In the genomic region with DNA sequence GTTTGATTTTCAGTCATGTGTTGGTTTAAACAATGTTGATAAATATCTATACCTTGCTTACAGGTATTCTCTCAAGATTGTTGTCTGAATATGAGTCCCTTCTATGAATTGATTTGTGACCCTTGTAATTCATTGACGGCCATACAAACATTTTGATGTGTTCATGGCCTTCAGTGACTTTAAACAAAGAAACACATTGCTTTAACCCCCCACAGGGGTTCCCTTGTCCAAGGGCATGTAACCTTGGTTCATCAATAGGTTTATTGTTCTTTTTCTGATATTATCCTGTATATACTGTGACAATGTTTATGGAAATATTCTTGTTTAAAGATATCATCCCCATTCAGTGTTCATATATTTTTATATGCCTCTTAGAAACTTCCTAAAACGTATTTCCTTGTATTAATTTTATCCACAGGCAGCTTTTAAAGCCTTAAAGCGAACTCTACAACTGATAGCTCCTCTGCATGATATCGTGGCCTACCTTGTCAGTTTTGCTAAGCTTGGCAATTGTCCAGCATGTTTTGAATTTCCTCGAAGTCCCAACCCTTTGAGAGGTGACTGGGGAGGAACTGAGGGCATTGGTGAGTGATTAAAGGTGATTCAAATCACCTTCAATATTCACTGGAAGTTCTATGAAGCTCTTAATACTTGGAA, we compare ENCODE assay signal across 27 cellular contexts.
A peak's percentile ranks its signal among the peaks of the same experiment; 100 is the strongest.
DNase-seq lines count a peak whose midpoint lies in the region; ATAC-seq and TF ChIP-seq lines count a peak whose summit lies in the region.
"Had no signal": no experiment of that assay in that cellular context is flagged by ENCODE, and none has a peak within 500 bp of the region (broad histone marks: within the 10 kb centered on the region; RNA-seq: fewer than 3 reads in every experiment).

No MANE protein-coding gene starts in this region.

- no peaks in the 10 kb centered on the region for H3K27me3 ChIP-seq in BLaER1 treated with 17β-estradiol and CSF1 and Interleukin-3, amounts not matched to agents 10 nM and 100 nM
- no peaks in the 10 kb centered on the region for H3K27me3 ChIP-seq in HCT116 (ENCODE audit: insufficient read depth, low read length)
- H3K27me3 ChIP-seq in mucosa of stomach (ENCODE audit: control insufficient read depth, insufficient read depth, low read length): no peaks in the 10 kb centered on the region
- H3K27me3 ChIP-seq: breast epithelium, upper lobe of right lung had no signal

- H3K4me3 ChIP-seq in BLaER1 treated with 17β-estradiol and CSF1 and Interleukin-3, amounts not matched to agents 10 nM and 100 nM: no peak overlapping the region
- H3K4me3 ChIP-seq in HCT116 (replicated peaks in 1 of 2; ENCODE audit: low read depth in 1 of 2, low read length in 2 of 2): no peak overlapping the region
- no peak overlapping the region for H3K4me3 ChIP-seq in mucosa of stomach (ENCODE audit: low read length)
- H3K4me3 ChIP-seq: breast epithelium, GM23338, SK-N-MC, upper lobe of right lung had no signal

- no peak overlapping the region for H3K4me3 Mint-ChIP-seq in activated CD4-positive, alpha-beta T cell treated with anti-CD3 and anti-CD28 coated beads, Interleukin-2, amount 10 ng/mL, durations not matched to agents 24 days and 14 days
- H3K4me3 Mint-ChIP-seq: activated CD8-positive, alpha-beta T cell treated with anti-CD3 and anti-CD28 coated beads for 36 hours; activated naive CD4-positive, alpha-beta T cell treated with anti-CD3 and anti-CD28 coated beads, Interleukin-2, amount 50 U/mL, for 24 hours; activated T-helper 17 cell treated with anti-CD3 and anti-CD28 coated beads, Interleukin-2, amount 50 U/mL, for 72 hours; GM23338; mesothelial cell of epicardium; nephron had no signal

- H3K79me2 ChIP-seq in HCT116 (ENCODE audit: insufficient read depth, low read length): no peaks in the 10 kb centered on the region

- RAD21 ChIA-PET in HCT116 (lab: Charles Lee; ENCODE audit: low non-redundant PET in 1 of 2, low total read pairs in 2 of 2, uncharacterized antibody in 2 of 2, unreplicated experiment in 2 of 2): no interaction called here

- H3K36me3 ChIP-seq in BLaER1 treated with 17β-estradiol and CSF1 and Interleukin-3, amounts not matched to agents 10 nM and 100 nM: no peaks in the 10 kb centered on the region
- H3K36me3 ChIP-seq in HCT116 (ENCODE audit: control insufficient read depth in 1 of 2, insufficient read depth in 2 of 2, low read length in 2 of 2) (no peaks in the 10 kb centered on the region), mucosa of stomach (ENCODE audit: control insufficient read depth, insufficient read depth, low read length) (no peaks in the 10 kb centered on the region)
- H3K36me3 ChIP-seq: breast epithelium, upper lobe of right lung had no signal

- TF ChIP-seq CTCF in HCT116 (IDR thresholded peaks at IDR 0.05 in 2 of 3, conservative IDR thresholded peaks at IDR 0.05 in 1 of 3; ENCODE audit: borderline replicate concordance in 1 of 3, insufficient read depth in 1 of 3, low read depth in 2 of 3, low read length in 2 of 3): no peak
- no peak for TF ChIP-seq CTCF in omental fat pad (IDR thresholded peaks at IDR 0.05)

- TF ChIP-seq RAD21 in HCT116 (IDR thresholded peaks at IDR 0.05; ENCODE audit: low read depth): no peak

- TF ChIP-seq POLR2A in HCT116 (IDR thresholded peaks at IDR 0.05; ENCODE audit: borderline replicate concordance, extremely low read depth, insufficient read depth, insufficient read length): no peak

- DNase-seq in HCT116 (ENCODE audit: low read depth, low spot score) (no peak), SHP77 treated with DMSO at 0.1 percent for 48 hours (lab: John Stamatoyannopoulos, UW) (peak; percentile 32), omental fat pad (ENCODE audit: low spot score) (no peak)
- no peak for DNase-seq in activated CD4-positive, alpha-beta T cell treated with anti-CD3 and anti-CD28 coated beads, Interleukin-2, amount 10 ng/mL, durations not matched to agents 24 days and 14 days
- DNase-seq: activated CD8-positive, alpha-beta T cell treated with anti-CD3 and anti-CD28 coated beads for 36 hours; amygdala; effector CD8-positive, alpha-beta T cell; glutamatergic neuron; IMR-90; NCI-H1105 treated with DMSO at 0.1 percent for 48 hours; NCI-H2171; NCI-H526 treated with DMSO at 0.1 percent for 48 hours; stimulated activated CD4-positive, alpha-beta T cell treated with anti-CD3 and anti-CD28 coated beads, Interleukin-2, amount 100 ng/mL, for 48 hours; substantia nigra; upper lobe of right lung had no signal

- no peaks in the 10 kb centered on the region for H3K36me3 Mint-ChIP-seq in activated CD4-positive, alpha-beta T cell treated with anti-CD3 and anti-CD28 coated beads, Interleukin-2, amount 10 ng/mL, durations not matched to agents 24 days and 14 days (ENCODE audit: low read depth)
- H3K36me3 Mint-ChIP-seq: activated naive CD4-positive, alpha-beta T cell treated with anti-CD3 and anti-CD28 coated beads, Interleukin-2, amount 50 U/mL, for 24 hours; mesothelial cell of epicardium had no signal

- POLR2A ChIA-PET in HCT116 (lab: Charles Lee): no interaction called here

- H3K9me3 Mint-ChIP-seq in activated CD4-positive, alpha-beta T cell treated with anti-CD3 and anti-CD28 coated beads, Interleukin-2, amount 10 ng/mL, durations not matched to agents 24 days and 14 days: no peaks in the 10 kb centered on the region
- H3K9me3 Mint-ChIP-seq: activated CD8-positive, alpha-beta T cell treated with anti-CD3 and anti-CD28 coated beads for 36 hours; activated naive CD4-positive, alpha-beta T cell treated with anti-CD3 and anti-CD28 coated beads, Interleukin-2, amount 50 U/mL, for 24 hours; activated T-helper 17 cell treated with anti-CD3 and anti-CD28 coated beads, Interleukin-2, amount 50 U/mL, for 72 hours; GM23338; mesothelial cell of epicardium; nephron had no signal

- 0 out of 22 replicates have a peak overlapping the region, but pooled peaks of 1 of the 11 experiments have one; percentile 9 for H3K27ac ChIP-seq in BLaER1 treated with 17β-estradiol and CSF1 and Interleukin-3, amounts not matched to agents 10 nM and 100 nM
- no peak overlapping the region for H3K27ac ChIP-seq in HCT116 (ENCODE audit: low read depth, low read length)
- H3K27ac ChIP-seq: breast epithelium, RWPE1, SK-N-MC, upper lobe of right lung had no signal

- peaks cover 73 to 92% (median 88%) of the 10 kb centered on the region in 10 experiments for H3K4me1 ChIP-seq in BLaER1 treated with 17β-estradiol and CSF1 and Interleukin-3, amounts not matched to agents 10 nM and 100 nM
- H3K4me1 ChIP-seq in HCT116 (ENCODE audit: control insufficient read depth in 1 of 2, insufficient read depth in 2 of 2, low read length in 2 of 2): peaks cover 14 to 34% of the 10 kb centered on the region in 2 experiments; a peak in 3 of 4 replicates
- H3K4me1 ChIP-seq in mucosa of stomach (ENCODE audit: control insufficient read depth, insufficient read depth, low read length): peaks cover 61% of the 10 kb centered on the region
- H3K4me1 ChIP-seq: breast epithelium had no signal

- H3K9ac ChIP-seq in BLaER1 treated with 17β-estradiol and CSF1 and Interleukin-3, amounts not matched to agents 10 nM and 100 nM: no peak overlapping the region; a peak in 1 of 22 replicates
- no peak overlapping the region for H3K9ac ChIP-seq in HCT116 (ENCODE audit: low read length)
- peak overlapping the region; percentile 10 for H3K9ac ChIP-seq in mucosa of stomach (ENCODE audit: low read length)

- peaks cover 2% of the 10 kb centered on the region for H3K4me1 Mint-ChIP-seq in activated CD4-positive, alpha-beta T cell treated with anti-CD3 and anti-CD28 coated beads, Interleukin-2, amount 10 ng/mL, durations not matched to agents 24 days and 14 days
- H3K4me1 Mint-ChIP-seq: activated naive CD4-positive, alpha-beta T cell treated with anti-CD3 and anti-CD28 coated beads, Interleukin-2, amount 50 U/mL, for 24 hours; activated T-helper 17 cell treated with anti-CD3 and anti-CD28 coated beads, Interleukin-2, amount 50 U/mL, for 72 hours had no signal

- H3K27ac Mint-ChIP-seq in activated CD4-positive, alpha-beta T cell treated with anti-CD3 and anti-CD28 coated beads, Interleukin-2, amount 10 ng/mL, durations not matched to agents 24 days and 14 days: no peak overlapping the region
- H3K27ac Mint-ChIP-seq: activated CD8-positive, alpha-beta T cell treated with anti-CD3 and anti-CD28 coated beads for 36 hours; activated naive CD4-positive, alpha-beta T cell treated with anti-CD3 and anti-CD28 coated beads, Interleukin-2, amount 50 U/mL, for 24 hours; GM23338; mesothelial cell of epicardium; nephron had no signal

- ATAC-seq in HCT116 (no peak), omental fat pad (ENCODE audit: low FRiP score) (no peak), HG02981 (IDR thresholded peaks at IDR 0.05; ENCODE audit: unreplicated experiment) (no peak)
- ATAC-seq: activated CD4-positive, CD25-positive, alpha-beta regulatory T cell treated with anti-CD3 and anti-CD28 coated beads, Interleukin-2, amount 50 U/mL, for 24 hours; activated CD8-positive, alpha-beta T cell treated with anti-CD3 and anti-CD28 coated beads for 36 hours; activated T-helper 17 cell treated with anti-CD3 and anti-CD28 coated beads, Interleukin-2, amount 50 U/mL, for 72 hours; GM23338; upper lobe of right lung had no signal

- CTCF ChIA-PET in HCT116 (lab: Charles Lee): no interaction called here

- H2AFZ ChIP-seq in HCT116 (ENCODE audit: low read depth, low read length, poor library complexity, severe bottlenecking): peak overlapping the region; percentile 3
- H2AFZ ChIP-seq: GM23338 had no signal

- peak overlapping the region in 10 of 11 experiments; percentile 2 to 92 (median 80); a peak in 18 of 22 replicates for H3K4me2 ChIP-seq in BLaER1 treated with 17β-estradiol and CSF1 and Interleukin-3, amounts not matched to agents 10 nM and 100 nM
- no peak overlapping the region for H3K4me2 ChIP-seq in HCT116 (ENCODE audit: low read length)
- H3K4me2 ChIP-seq: GM23338 had no signal

- no peaks in the 10 kb centered on the region for H4K20me1 ChIP-seq in BLaER1 treated with 17β-estradiol and CSF1 and Interleukin-3, amounts not matched to agents 10 nM and 100 nM
- no peaks in the 10 kb centered on the region for H4K20me1 ChIP-seq in HCT116 (ENCODE audit: insufficient read depth)

- peaks cover 0 to 14% (median 9%) of the 10 kb centered on the region in 11 experiments; a peak in 16 of 22 replicates for H3K9me3 ChIP-seq in BLaER1 treated with 17β-estradiol and CSF1 and Interleukin-3, amounts not matched to agents 10 nM and 100 nM (replicated peaks in 1 of 11)
- no peaks in the 10 kb centered on the region for H3K9me3 ChIP-seq in HCT116 (ENCODE audit: control insufficient read depth in 1 of 2, insufficient read depth in 1 of 2, low read depth in 1 of 2, low read length in 2 of 2)
- no peaks in the 10 kb centered on the region for H3K9me3 ChIP-seq in mucosa of stomach (ENCODE audit: control insufficient read depth, low read length)
- H3K9me3 ChIP-seq: breast epithelium, upper lobe of right lung had no signal

- no peaks in the 10 kb centered on the region for H3K9me2 ChIP-seq in HCT116 (ENCODE audit: insufficient read depth)

- BruUV-seq in HCT116 (replicated peaks; lab: Mats Ljungman, UMichigan): no TSS peak

- H3K27me3 Mint-ChIP-seq in activated CD4-positive, alpha-beta T cell treated with anti-CD3 and anti-CD28 coated beads, Interleukin-2, amount 10 ng/mL, durations not matched to agents 24 days and 14 days: peaks cover 2% of the 10 kb centered on the region
- H3K27me3 Mint-ChIP-seq: activated naive CD4-positive, alpha-beta T cell treated with anti-CD3 and anti-CD28 coated beads, Interleukin-2, amount 50 U/mL, for 24 hours had no signal

- intact Hi-C loops in HCT116 (cut with micrococcal nuclease): no loop called here
- intact Hi-C loops in activated CD4-positive, alpha-beta T cell treated with anti-CD3 and anti-CD28 coated beads, Interleukin-2, amount 10 ng/mL, durations not matched to agents 24 days and 14 days (cut with micrococcal nuclease): no loop called here
